ENCODE assay signal across 11 cellular contexts in the genomic region with DNA sequence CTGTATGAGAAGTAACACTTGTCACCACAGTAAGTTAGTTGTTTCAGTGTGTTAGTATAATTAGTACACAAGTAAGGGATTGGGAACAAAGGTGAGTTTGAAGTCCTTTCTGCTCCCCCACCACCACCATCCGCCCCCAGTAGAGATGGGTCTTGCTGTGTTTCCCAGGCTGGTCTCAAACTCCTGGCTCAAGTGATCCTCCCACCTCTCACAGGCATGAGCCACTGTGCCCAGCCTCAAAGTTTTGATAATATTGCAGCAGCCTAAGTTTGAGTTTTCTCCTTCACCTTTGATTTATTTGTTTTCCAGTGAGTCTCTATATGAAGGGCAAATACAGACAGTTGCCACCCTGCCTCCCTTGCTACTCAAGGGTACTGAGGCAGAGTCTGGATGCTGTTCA. TPM values are rescaled to one million over a fixed set of nuclear protein-coding genes. Genes with fewer than 3 reads are reported as not detected.
DNase-seq lines count a peak whose midpoint lies in the region; ATAC-seq and TF ChIP-seq lines count a peak whose summit lies in the region.
"Had no signal": no experiment of that assay in that cellular context is flagged by ENCODE, and none has a peak within 500 bp of the region (broad histone marks: within the 10 kb centered on the region; RNA-seq: fewer than 3 reads in every experiment).

No MANE protein-coding gene starts in this region.

- no peaks in the 10 kb centered on the region for H3K9me2 ChIP-seq in OCI-LY7 (ENCODE audit: insufficient read depth, low read length)

- POLR2A ChIA-PET in OCI-LY7 (lab: Charles Lee): no interaction called here

- peaks cover 32% of the 10 kb centered on the region for H3K4me1 ChIP-seq in OCI-LY7 (ENCODE audit: insufficient read depth, low read length, poor library complexity, severe bottlenecking)
- peaks cover 23% of the 10 kb centered on the region for H3K4me1 ChIP-seq in rectal smooth muscle tissue (ENCODE audit: control insufficient read depth, insufficient read depth, low read length)

- H3K27ac ChIP-seq in OCI-LY7 (ENCODE audit: low read depth, low read length, poor library complexity, severe bottlenecking): no peak overlapping the region
- H3K27ac ChIP-seq in rectal smooth muscle tissue (ENCODE audit: low read depth, low read length): no peak overlapping the region

- H3K9ac ChIP-seq in rectal smooth muscle tissue (ENCODE audit: low read length): no peak overlapping the region

- peak overlapping the region; percentile 91 for H3K4me3 ChIP-seq in GM12864 (ENCODE audit: low read depth, low read length)
- peak overlapping the region; percentile 80 for H3K4me3 ChIP-seq in OCI-LY7 (ENCODE audit: low read depth, low read length, poor library complexity, severe bottlenecking)
- peak overlapping the region; percentile 23 for H3K4me3 ChIP-seq in rectal smooth muscle tissue (ENCODE audit: low read length)

- no peaks in the 10 kb centered on the region for H3K27me3 Mint-ChIP-seq in effector memory CD8-positive, alpha-beta T cell

- no peak overlapping the region for H2AFZ ChIP-seq in OCI-LY7 (ENCODE audit: low read length)

- TF ChIP-seq CTCF in GM12864 (IDR thresholded peaks at IDR 0.05; ENCODE audit: low read depth, low read length, missing control alignments): no peak
- TF ChIP-seq CTCF in OCI-LY7 (conservative IDR thresholded peaks at IDR 0.05; ENCODE audit: low read length): no peak

- peak overlapping the region; percentile 99 to 100 for H3K4me3 Mint-ChIP-seq in effector memory CD8-positive, alpha-beta T cell

- DNase-seq in GM12864 (ENCODE audit: low read depth) (no peak), OCI-LY7 (ENCODE audit: low spot score) (no peak), NCI-H1048 (lab: John Stamatoyannopoulos, UW) (no peak), kidney tubule cell (ENCODE audit: low spot score) (no peak)
- no peak for DNase-seq in effector memory CD8-positive, alpha-beta T cell
- DNase-seq: activated CD4-positive, alpha-beta T cell treated with anti-CD3 and anti-CD28 coated beads, Interleukin-2, amount 50 U/mL, for 48 hours; cortex of kidney; MV-4-11 had no signal

- intact Hi-C loops in OCI-LY7 (cut with micrococcal nuclease; ENCODE audit: unreplicated experiment): loop anchor here (5.0 kb wide), 1 partner anchor 160 kb away; no protein-coding TSS in a partner anchor

- H3K36me3 ChIP-seq in OCI-LY7 (ENCODE audit: insufficient read depth, low read length): peaks cover 68% of the 10 kb centered on the region
- H3K36me3 ChIP-seq in rectal smooth muscle tissue (ENCODE audit: control insufficient read depth, insufficient read depth, low read length): peaks cover 25% of the 10 kb centered on the region

- CTCF ChIA-PET in OCI-LY7 (lab: Charles Lee; ENCODE audit: unreplicated experiment): no interaction called here

- H3K9me3 ChIP-seq in OCI-LY7 (ENCODE audit: low read length): no peaks in the 10 kb centered on the region

- peaks cover 50 to 62% of the 10 kb centered on the region in 2 donors for H3K4me1 Mint-ChIP-seq in effector memory CD8-positive, alpha-beta T cell (ENCODE audit: low read depth in 2 of 2)

- H3K27me3 ChIP-seq in rectal smooth muscle tissue (ENCODE audit: control insufficient read depth, insufficient read depth, low read length): no peaks in the 10 kb centered on the region

- H3K4me2 ChIP-seq in OCI-LY7 (ENCODE audit: low read length): peak overlapping the region; percentile 91

- peaks cover 79% of the 10 kb centered on the region for H3K36me3 Mint-ChIP-seq in effector memory CD8-positive, alpha-beta T cell (ENCODE audit: insufficient read depth)

- H3K9me3 Mint-ChIP-seq in effector memory CD8-positive, alpha-beta T cell: no peaks in the 10 kb centered on the region

- peaks cover 23% of the 10 kb centered on the region; the same call in 1 of the 2 replicates for H4K20me1 ChIP-seq in OCI-LY7 (ENCODE audit: insufficient read depth, low read length)

- BruUV-seq in OCI-LY7 (replicated peaks; lab: Mats Ljungman, UMichigan): no TSS peak

- ATAC-seq in effector memory CD8-positive, alpha-beta T cell (replicated peaks): no peak
- ATAC-seq in GM21381 (IDR thresholded peaks at IDR 0.05; ENCODE audit: unreplicated experiment) (no peak), HG02852 (IDR thresholded peaks at IDR 0.05; ENCODE audit: unreplicated experiment) (no peak)

- H3K27ac Mint-ChIP-seq in effector memory CD8-positive, alpha-beta T cell: peak overlapping the region; percentile 100

- H3K79me2 ChIP-seq in OCI-LY7 (ENCODE audit: insufficient read depth, low read depth, low read length): peaks cover 45% of the 10 kb centered on the region

RNA-seq across cellular contexts. Expression of gene GRK2, which starts 23.7 kb away (rescaled TPM):
- 379 and 397 TPM in 2 replicates for total RNA-seq in OCI-LY7 (2014; rRNA removed; shearing (Covaris generic))
- total RNA-seq in OCI-LY7 (2022): 280 and 373 TPM in 2 replicates

RNA-seq across cellular contexts. Expression of gene ANKRD13D, which starts 46.6 kb away (rescaled TPM):
- 101 and 136 TPM in 2 replicates for total RNA-seq in OCI-LY7 (2014; rRNA removed; shearing (Covaris generic))
- total RNA-seq in OCI-LY7 (2022): 119 and 136 TPM in 2 replicates

Comparison
In these comparisons a context has a peak if more than half of its experiments do, and no peak if none do; other contexts are left out.
1. H3K4me3 ChIP-seq: peak in every context shown above with its lines; median percentile 91 in GM12864; 80 in OCI-LY7; 23 in rectal smooth muscle tissue.